Comparison of ENCODE assay signal across 25 cellular contexts in the genomic region with DNA sequence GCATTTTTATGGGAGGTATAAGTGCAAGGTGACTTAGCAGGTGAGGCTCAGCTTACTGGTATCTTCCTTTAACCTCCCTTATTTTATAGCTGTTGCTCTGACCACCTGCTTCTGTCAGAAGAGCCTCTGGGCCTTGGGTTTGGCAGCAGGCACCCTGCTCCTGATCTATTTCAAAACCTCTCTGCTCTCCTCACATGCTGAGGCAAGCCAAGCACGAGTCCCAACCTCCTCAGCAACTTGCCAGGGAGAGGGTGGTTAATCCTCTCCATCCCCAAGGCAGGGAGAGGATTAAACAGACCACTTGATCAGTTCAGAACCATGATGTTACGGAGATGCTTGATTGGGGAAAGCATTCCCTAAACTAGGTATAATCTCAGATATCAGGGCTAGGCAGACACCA. TPM values are rescaled to one million over a fixed set of nuclear protein-coding genes. Genes with fewer than 3 reads are reported as not detected.
DNase-seq lines count a peak whose midpoint lies in the region; FAIRE-seq and TF ChIP-seq lines count a peak whose summit lies in the region.
"Had no signal": no experiment of that assay in that cellular context is flagged by ENCODE, and none has a peak within 500 bp of the region (broad histone marks: within the 10 kb centered on the region; RNA-seq: fewer than 3 reads in every experiment).

No MANE protein-coding gene starts in this region.

- no peak for TF ChIP-seq CTCF in keratinocyte (optimal IDR thresholded peaks at IDR 0.05 in 1 of 3, IDR thresholded peaks at IDR 0.05 in 1 of 3, conservative IDR thresholded peaks at IDR 0.05 in 1 of 3; ENCODE audit: extremely low read depth in 1 of 3, insufficient read depth in 2 of 3, low read length in 3 of 3)
- no peak for TF ChIP-seq CTCF in thyroid gland (IDR thresholded peaks at IDR 0.05)

- no peaks in the 10 kb centered on the region for H3K36me3 Mint-ChIP-seq in activated naive CD4-positive, alpha-beta T cell treated with anti-CD3 and anti-CD28 coated beads for 36 hours (ENCODE audit: low read depth)
- H3K36me3 Mint-ChIP-seq: CD8-positive, alpha-beta T cell had no signal

- peak overlapping the region; percentile 99 for H3K27ac ChIP-seq in caudate nucleus (ENCODE audit: low read depth, low read length)
- H3K27ac ChIP-seq in keratinocyte (ENCODE audit: control insufficient read depth, insufficient read depth, low read length): no peak overlapping the region
- H3K27ac ChIP-seq in thyroid gland: peak overlapping the region; percentile 3 to 52 (median 10)
- H3K27ac ChIP-seq: A549, SJCRH30, vagina had no signal

- intact Hi-C loops in activated naive CD4-positive, alpha-beta T cell treated with anti-CD3 and anti-CD28 coated beads for 36 hours (cut with micrococcal nuclease): no loop called here
- intact Hi-C loops in thyroid gland (cut with DNase I): no loop called here

- CTCF ChIA-PET in activated naive CD4-positive, alpha-beta T cell treated with anti-CD3 and anti-CD28 coated beads for 36 hours (lab: Charles Lee): interaction anchor here (0.6 to 2.8 kb wide), 5 partner anchors 11 to 355 kb away, joined by 3 to 25 read pairs (median 4); no protein-coding TSS in a partner anchor

- H4K20me1 ChIP-seq in keratinocyte (ENCODE audit: control insufficient read depth, extremely low read depth, insufficient read depth, low read length): no peaks in the 10 kb centered on the region

- H3K27me3 ChIP-seq in keratinocyte (ENCODE audit: control insufficient read depth, extremely low read depth, insufficient read depth, low read length) (no peaks in the 10 kb centered on the region), thyroid gland (no peaks in the 10 kb centered on the region)
- H3K27me3 ChIP-seq: adrenal gland, SJCRH30, vagina had no signal

- no peak for DNase-seq in activated naive CD4-positive, alpha-beta T cell treated with anti-CD3 and anti-CD28 coated beads for 36 hours
- DNase-seq in activated naive CD4-positive, alpha-beta T cell treated with anti-CD3 and anti-CD28 coated beads, Interleukin-2, amount 50 U/mL, for 16 hours: no peak
- peak in 2 of 61 donors; percentile 20 to 68 for DNase-seq in caudate nucleus (lab: John Stamatoyannopoulos, UW)
- no peak for DNase-seq in keratinocyte (ENCODE audit: low read depth, low spot score)
- DNase-seq in thyroid gland: no peak
- DNase-seq in DMS53 treated with DMSO at 0.1 percent for 48 hours (lab: John Stamatoyannopoulos, UW; ENCODE audit: unreplicated experiment): no peak
- no peak for DNase-seq in GOT3 (lab: John Stamatoyannopoulos, UW)
- no peak for DNase-seq in SIG-M5 (lab: John Stamatoyannopoulos, UW)
- DNase-seq: activated T-cell treated with anti-CD3 and anti-CD28 coated beads, Interleukin-2, amount 50 U/mL, for 24 hours; CD8-positive, alpha-beta T cell; DND-41; heart left ventricle; HFFc6; left colon; mesenchymal stem cell; NCI-H1092 treated with DMSO at 0.1 percent for 48 hours; NCI-H187 treated with DMSO at 0.1 percent for 48 hours; NCI-H446 treated with DMSO at 0.1 percent for 48 hours had no signal

- peaks cover 28% of the 10 kb centered on the region for H3K27me3 Mint-ChIP-seq in activated naive CD4-positive, alpha-beta T cell treated with anti-CD3 and anti-CD28 coated beads for 36 hours (ENCODE audit: low read depth)

- H3K36me3 ChIP-seq in keratinocyte (ENCODE audit: control insufficient read depth in 2 of 2, extremely low read depth in 1 of 2, insufficient read depth in 2 of 2, low read length in 2 of 2): peaks cover 0 to 11% of the 10 kb centered on the region in 2 experiments
- H3K36me3 ChIP-seq in thyroid gland: peaks cover 0 to 12% of the 10 kb centered on the region in 2 donors
- H3K36me3 ChIP-seq: adrenal gland, heart left ventricle, SJCRH30, vagina had no signal

- H3K4me2 ChIP-seq in keratinocyte (ENCODE audit: control insufficient read depth, extremely low read depth, insufficient read depth, low read depth, low read length): peak overlapping the region; percentile 42
- H3K4me2 ChIP-seq: A549 had no signal

- H3K27ac Mint-ChIP-seq in activated naive CD4-positive, alpha-beta T cell treated with anti-CD3 and anti-CD28 coated beads for 36 hours: peak overlapping the region; percentile 23
- H3K27ac Mint-ChIP-seq: activated T-cell treated with anti-CD3 and anti-CD28 coated beads, Interleukin-2, amount 50 U/mL, for 24 hours; CD8-positive, alpha-beta T cell; HFFc6; T-helper 1 cell treated with Interleukin-12 subunit alpha and Interleukin-12 subunit beta and Interleukin-4 antibody, amounts not matched to agents 30 μg/mL and 1 μg/mL, for 36 hours had no signal

- no peaks in the 10 kb centered on the region for H3K9me3 ChIP-seq in keratinocyte (ENCODE audit: control insufficient read depth, low read depth, low read length)
- no peaks in the 10 kb centered on the region for H3K9me3 ChIP-seq in thyroid gland
- H3K9me3 ChIP-seq: A549, adrenal gland, heart left ventricle, SJCRH30, vagina had no signal

- H3K9me3 Mint-ChIP-seq in activated naive CD4-positive, alpha-beta T cell treated with anti-CD3 and anti-CD28 coated beads for 36 hours: no peaks in the 10 kb centered on the region
- H3K9me3 Mint-ChIP-seq: activated T-cell treated with anti-CD3 and anti-CD28 coated beads, Interleukin-2, amount 50 U/mL, for 24 hours; CD8-positive, alpha-beta T cell; HFFc6; T-helper 1 cell treated with Interleukin-12 subunit alpha and Interleukin-12 subunit beta and Interleukin-4 antibody, amounts not matched to agents 30 μg/mL and 1 μg/mL, for 36 hours had no signal

- no peak overlapping the region for H2AFZ ChIP-seq in keratinocyte (ENCODE audit: control insufficient read depth, low read length)

- H3K4me1 Mint-ChIP-seq in activated naive CD4-positive, alpha-beta T cell treated with anti-CD3 and anti-CD28 coated beads for 36 hours (ENCODE audit: low read depth): peaks cover 9% of the 10 kb centered on the region

- no peak overlapping the region for H3K9ac ChIP-seq in keratinocyte (ENCODE audit: control insufficient read depth, extremely low read depth, insufficient read depth, low read length)

- no peak overlapping the region for H3K4me3 ChIP-seq in keratinocyte (ENCODE audit: control insufficient read depth in 2 of 3, extremely low read depth in 1 of 3, insufficient read depth in 2 of 3, low read depth in 1 of 3, low read length in 3 of 3)
- no peak overlapping the region for H3K4me3 ChIP-seq in thyroid gland (replicated peaks in 1 of 3)
- H3K4me3 ChIP-seq: A549, adrenal gland, heart left ventricle, SJCRH30, vagina had no signal

- dilution Hi-C loops in keratinocyte (cut with MboI; ENCODE audit: extremely low pct_ligation_motif_present, low sequenced_read_pairs): no loop called here

- H3K4me1 ChIP-seq in keratinocyte (ENCODE audit: control insufficient read depth, extremely low read depth, insufficient read depth, low read length): peaks cover 11% of the 10 kb centered on the region
- peaks cover 34 to 39% of the 10 kb centered on the region in 2 donors for H3K4me1 ChIP-seq in thyroid gland
- H3K4me1 ChIP-seq: SJCRH30, vagina had no signal

- H3K4me3 Mint-ChIP-seq in activated naive CD4-positive, alpha-beta T cell treated with anti-CD3 and anti-CD28 coated beads for 36 hours: no peak overlapping the region
- H3K4me3 Mint-ChIP-seq: activated T-cell treated with anti-CD3 and anti-CD28 coated beads, Interleukin-2, amount 50 U/mL, for 24 hours; CD8-positive, alpha-beta T cell; HFFc6; T-helper 1 cell treated with Interleukin-12 subunit alpha and Interleukin-12 subunit beta and Interleukin-4 antibody, amounts not matched to agents 30 μg/mL and 1 μg/mL, for 36 hours had no signal

- no peak for TF ChIP-seq POLR2A in thyroid gland (IDR thresholded peaks at IDR 0.05)

- FAIRE-seq in keratinocyte (lab: Jason Lieb, UNC): peak; percentile 26
- FAIRE-seq: A549, endothelial cell of umbilical vein, GM12891 had no signal

- WGBS in thyroid gland, 2 donors: 62 to 67% methylated on average over 2 of the region's 2 CpGs

- no peaks in the 10 kb centered on the region for H3K9me1 ChIP-seq in keratinocyte (ENCODE audit: control insufficient read depth, extremely low read depth, insufficient read depth, low read length)

- no peaks in the 10 kb centered on the region for H3K79me2 ChIP-seq in keratinocyte (ENCODE audit: control insufficient read depth, insufficient read depth, low read length)

RNA-seq across cellular contexts. Expression of gene PLEKHH1, which starts 5.4 kb away (rescaled TPM):
- total RNA-seq in activated naive CD4-positive, alpha-beta T cell treated with anti-CD3 and anti-CD28 coated beads for 36 hours: 1 to 10 TPM; 2.2 to 2.5 TPM
- polyA plus RNA-seq in keratinocyte: 2.6 to 4.4 TPM (median 2.9 TPM) in 3 replicates
- polyA plus RNA-seq in keratinocyte (2011; ENCODE audit: low read depth): 3.1 TPM
- polyA plus RNA-seq in keratinocyte (2011; cell fraction: cytosol; rRNA removed): 0.75 and 1.4 TPM in 2 replicates
- polyA plus RNA-seq in keratinocyte (2011; cell fraction: nucleus; rRNA removed): 13.4 and 16.7 TPM in 2 replicates
- 1.6 and 5.2 TPM in 2 replicates for polyA plus RNA-seq in keratinocyte (2012; ENCODE audit: low replicate concordance)
- 2.7 to 7.4 TPM (median 4.1 TPM) in 3 replicates for polyA minus RNA-seq in keratinocyte
- not detected for polyA minus RNA-seq in keratinocyte (2011; cell fraction: cytosol; rRNA and poly(A)+ RNA removed)
- polyA minus RNA-seq in keratinocyte (2011; cell fraction: nucleus; rRNA and poly(A)+ RNA removed): 6.0 and 6.5 TPM in 2 replicates
- 100 to 1,000 TPM; 225 to 336 (median 241) TPM for total RNA-seq in thyroid gland

RNA-seq across cellular contexts. Expression of gene TMEM229B, which starts 50.0 kb away (rescaled TPM):
- under 1 TPM; 0.49 to 0.64 TPM for total RNA-seq in activated naive CD4-positive, alpha-beta T cell treated with anti-CD3 and anti-CD28 coated beads for 36 hours
- 1.0 to 1.7 TPM (median 1.5 TPM) in 3 replicates for polyA plus RNA-seq in keratinocyte
- 0.26 TPM for polyA plus RNA-seq in keratinocyte (2011; ENCODE audit: low read depth)
- polyA plus RNA-seq in keratinocyte (2011; cell fraction: cytosol; rRNA removed): 1.5 and 1.9 TPM in 2 replicates
- polyA plus RNA-seq in keratinocyte (2011; cell fraction: nucleus; rRNA removed): 2.3 and 2.5 TPM in 2 replicates
- polyA plus RNA-seq in keratinocyte (2012; ENCODE audit: low replicate concordance): 1.9 and 2.0 TPM in 2 replicates
- polyA minus RNA-seq in keratinocyte: 1.9 to 7.4 TPM (median 2.8 TPM) in 3 replicates
- polyA minus RNA-seq in keratinocyte (2011; cell fraction: cytosol; rRNA and poly(A)+ RNA removed): 3.8 TPM
- 1.5 and 3.4 TPM in 2 replicates for polyA minus RNA-seq in keratinocyte (2011; cell fraction: nucleus; rRNA and poly(A)+ RNA removed)
- total RNA-seq in thyroid gland: 10 to 100 TPM; 27.3 to 63.5 (median 35.0) TPM
- total RNA-seq: endothelial cell of umbilical vein, SJCRH30 had no signal

Comparison
In these comparisons a context has a peak if more than half of its experiments do, and no peak if none do; other contexts are left out.
1. RNA of gene PLEKHH1, which starts 5.4 kb away (total RNA-seq): 225 to 336 TPM in thyroid gland; 2.2 to 2.5 TPM in activated naive CD4-positive, alpha-beta T cell treated with anti-CD3 and anti-CD28 coated beads for 36 hours; every median in the first group is over 10 times any median in the second.
2. RNA of gene TMEM229B, which starts 50.0 kb away (total RNA-seq): 27.3 to 63.5 TPM in thyroid gland; 0.49 to 0.64 TPM in activated naive CD4-positive, alpha-beta T cell treated with anti-CD3 and anti-CD28 coated beads for 36 hours; every median in the first group is over 10 times any median in the second.